23 cellular contexts compared by ENCODE assay signal in the genomic region with DNA sequence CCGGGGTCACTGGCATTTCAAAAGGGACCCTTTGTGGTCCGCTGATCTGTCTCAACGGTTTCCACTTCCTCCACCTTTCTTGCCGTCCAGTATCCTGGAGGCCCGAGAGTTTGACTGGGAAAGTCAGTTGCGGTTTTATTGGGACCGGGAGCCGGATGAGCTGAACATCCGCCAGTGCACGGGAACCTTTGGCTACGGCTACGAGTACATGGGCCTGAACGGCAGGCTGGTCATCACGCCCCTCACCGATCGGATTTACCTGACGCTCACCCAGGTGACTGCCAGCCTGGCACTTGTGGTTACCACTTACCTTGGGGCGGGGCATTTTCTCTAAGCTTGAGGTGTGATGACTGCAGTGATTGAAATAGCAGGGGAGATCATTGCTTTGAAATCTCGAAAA.
A peak's percentile ranks its signal among the peaks of the same experiment; 100 is the strongest.
DNase-seq lines count a peak whose midpoint lies in the region; ATAC-seq and TF ChIP-seq lines count a peak whose summit lies in the region.
"Had no signal": no experiment of that assay in that cellular context is flagged by ENCODE, and none has a peak within 500 bp of the region (broad histone marks: within the 10 kb centered on the region; RNA-seq: fewer than 3 reads in every experiment).

No MANE protein-coding gene starts in this region.

- WGBS in endodermal cell (ENCODE audit: insufficient coverage in 1 of 2, insufficient read length in 1 of 2), 2 experiments: 94 to 96% methylated on average over 18 to 19 of the region's 19 CpGs
- WGBS in prostate gland: 93% methylated on average over 19 of the region's 19 CpGs
- WGBS in ovary, 3 donors: 92 to 96% (median 93%) methylated on average over 19 of the region's 19 CpGs

- H3K27ac Mint-ChIP-seq in endodermal cell: no peak overlapping the region
- H3K27ac Mint-ChIP-seq: CD14-positive monocyte; CD4-positive, alpha-beta memory T cell; CD4-positive, CD25-positive, alpha-beta regulatory T cell; CD8-positive, alpha-beta memory T cell had no signal

- no peak overlapping the region for H3K9ac ChIP-seq in endodermal cell (ENCODE audit: extremely low read depth, low read length, poor library complexity, severe bottlenecking)
- H3K9ac ChIP-seq: BLaER1 had no signal

- no peaks in the 10 kb centered on the region for H3K36me3 Mint-ChIP-seq in endodermal cell (ENCODE audit: low read depth)
- H3K36me3 Mint-ChIP-seq: CD14-positive monocyte; CD4-positive, alpha-beta memory T cell; CD4-positive, CD25-positive, alpha-beta regulatory T cell; CD8-positive, alpha-beta memory T cell had no signal

- no peak overlapping the region for H3K4me3 Mint-ChIP-seq in endodermal cell
- H3K4me3 Mint-ChIP-seq: CD14-positive monocyte; CD4-positive, alpha-beta memory T cell; CD4-positive, CD25-positive, alpha-beta regulatory T cell; CD8-positive, alpha-beta memory T cell had no signal

- no peaks in the 10 kb centered on the region for H3K27me3 Mint-ChIP-seq in endodermal cell (ENCODE audit: insufficient read depth)

- TF ChIP-seq EP300 in ovary (IDR thresholded peaks at IDR 0.05): no peak

- no peak overlapping the region for H3K27ac ChIP-seq in endodermal cell (ENCODE audit: low read depth, low read length)
- H3K27ac ChIP-seq in prostate gland: no peak overlapping the region
- H3K27ac ChIP-seq in ovary: no peak overlapping the region
- H3K27ac ChIP-seq: BLaER1 had no signal

- ATAC-seq in HG02884 (IDR thresholded peaks at IDR 0.05; ENCODE audit: unreplicated experiment): no peak
- ATAC-seq: GM12878 had no signal

- no peak for TF ChIP-seq POLR2A in prostate gland (IDR thresholded peaks at IDR 0.05)
- no peak for TF ChIP-seq POLR2A in ovary (IDR thresholded peaks at IDR 0.05)

- H3K9me3 ChIP-seq in endodermal cell (ENCODE audit: control insufficient read depth, low read length) (no peaks in the 10 kb centered on the region), prostate gland (no peaks in the 10 kb centered on the region), ovary (no peaks in the 10 kb centered on the region)
- H3K9me3 ChIP-seq: BE2C, BLaER1 had no signal

- no peak overlapping the region for H3K4me3 ChIP-seq in endodermal cell (ENCODE audit: low read length)
- H3K4me3 ChIP-seq in prostate gland: no peak overlapping the region
- no peak overlapping the region for H3K4me3 ChIP-seq in ovary
- H3K4me3 ChIP-seq: BLaER1, GM12878 had no signal

- no peaks in the 10 kb centered on the region for H3K27me3 ChIP-seq in endodermal cell (ENCODE audit: control insufficient read depth, insufficient read depth, low read length, poor library complexity, severe bottlenecking)
- no peaks in the 10 kb centered on the region for H3K27me3 ChIP-seq in prostate gland (replicated peaks; ENCODE audit: insufficient read depth)
- H3K27me3 ChIP-seq in ovary: no peaks in the 10 kb centered on the region
- H3K27me3 ChIP-seq: BE2C, BLaER1 had no signal

- intact Hi-C loops in prostate gland (cut with DNase I): no loop called here
- intact Hi-C loops in ovary (cut with DNase I): no loop called here

- DNase-seq in endodermal cell (peak; percentile 39), mesenteric fat pad (ENCODE audit: low spot score) (peak; percentile 85), prostate gland (ENCODE audit: low spot score) (no peak), ovary (no peak)
- DNase-seq: 8988T; ACHN; BE2C; C1 segment of cervical spinal cord; CD4-positive, alpha-beta memory T cell; CD4-positive, CD25-positive, alpha-beta regulatory T cell; CD8-positive, alpha-beta memory T cell; COR-L47; DMS 273 treated with DMSO at 0.1 percent for 48 hours; DMS153; DMS53; DMS79; DND-41; EL; GDM1 had no signal

- H3K36me3 ChIP-seq in endodermal cell (ENCODE audit: control insufficient read depth, insufficient read depth, low read length) (no peaks in the 10 kb centered on the region), prostate gland (no peaks in the 10 kb centered on the region), ovary (no peaks in the 10 kb centered on the region)
- H3K36me3 ChIP-seq: BE2C, BLaER1 had no signal

- no peak for TF ChIP-seq CTCF in endodermal cell (conservative IDR thresholded peaks at IDR 0.05)
- no peak for TF ChIP-seq CTCF in prostate gland (IDR thresholded peaks at IDR 0.05)
- no peak for TF ChIP-seq CTCF in ovary (IDR thresholded peaks at IDR 0.05)

- H3K9me3 Mint-ChIP-seq in endodermal cell: no peaks in the 10 kb centered on the region
- H3K9me3 Mint-ChIP-seq: CD14-positive monocyte; CD4-positive, alpha-beta memory T cell; CD8-positive, alpha-beta memory T cell had no signal

- H3K4me1 ChIP-seq in endodermal cell (ENCODE audit: control insufficient read depth, insufficient read depth, low read length): no peaks in the 10 kb centered on the region
- H3K4me1 ChIP-seq in prostate gland (replicated peaks): no peaks in the 10 kb centered on the region
- H3K4me1 ChIP-seq in ovary (ENCODE audit: insufficient read depth): no peaks in the 10 kb centered on the region
- H3K4me1 ChIP-seq: BE2C, BLaER1 had no signal

- H3K4me1 Mint-ChIP-seq in endodermal cell: no peaks in the 10 kb centered on the region
- H3K4me1 Mint-ChIP-seq: CD14-positive monocyte; CD4-positive, alpha-beta memory T cell; CD4-positive, CD25-positive, alpha-beta regulatory T cell; CD8-positive, alpha-beta memory T cell had no signal

Comparison
In these comparisons a context has a peak if more than half of its experiments do, and no peak if none do; other contexts are left out.
1. DNase-seq: peak in endodermal cell (single experiment) and mesenteric fat pad (single experiment); none in prostate gland (single experiment) and ovary (0 of 5).